34 cellular contexts compared by ENCODE assay signal in the genomic region with DNA sequence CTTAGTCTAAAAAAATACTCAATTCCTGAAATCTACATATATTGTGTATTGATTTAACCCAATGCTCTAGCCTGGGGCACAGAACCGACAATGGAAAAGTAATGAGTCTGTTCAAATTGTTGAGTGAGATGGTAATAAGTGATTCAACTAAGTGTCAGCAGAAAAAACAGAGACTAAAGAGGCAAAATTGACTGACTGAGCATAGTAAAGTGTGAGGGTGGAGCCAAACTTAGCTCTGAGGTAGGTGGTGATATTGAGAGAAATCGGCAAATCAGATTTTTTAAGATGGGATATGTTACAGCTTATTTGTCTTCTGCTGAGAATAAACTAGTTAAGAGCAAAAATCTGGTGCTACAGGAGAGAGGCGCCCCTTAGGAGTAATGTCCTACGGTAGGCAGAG.
"Had no signal": no experiment of that assay in that cellular context is flagged by ENCODE, and none has a peak within 500 bp of the region (broad histone marks: within the 10 kb centered on the region; RNA-seq: fewer than 3 reads in every experiment).

No MANE protein-coding gene starts in this region.

- H3K27me3 ChIP-seq: MG63 had no signal

- H3K36me3 ChIP-seq: MG63 had no signal

- DNase-seq: Karpas-422, Kasumi-1, MG63, MM.1S, MV-4-11, NCI-H1048, NCI-H1092, NCI-H1092 treated with DMSO at 0.1 percent for 48 hours, NCI-H1105, NCI-H1105 treated with DMSO at 0.1 percent for 48 hours, NCI-H1417, NCI-H1417 treated with DMSO at 0.1 percent for 48 hours, NCI-H1436, NCI-H1436 treated with DMSO at 0.1 percent for 48 hours, NCI-H146, NCI-H1694, NCI-H1694 treated with DMSO at 0.1 percent for 48 hours, NCI-H187, NCI-H187 treated with DMSO at 0.1 percent for 48 hours, NCI-H1930, NCI-H2029, NCI-H2029 treated with DMSO at 0.1 percent for 48 hours, NCI-H2081, NCI-H2081 treated with DMSO at 0.1 percent for 48 hours, NCI-H2107, NCI-H2171, NCI-H2171 treated with DMSO at 0.1 percent for 48 hours, NCI-H2227 treated with DMSO at 0.1 percent for 48 hours, NCI-H226, NCI-H345, NCI-H446, NCI-H446 treated with DMSO at 0.1 percent for 48 hours, NCI-H510A, NCI-H510A treated with DMSO at 0.1 percent for 48 hours had no signal

- H3K4me3 ChIP-seq: MG63 had no signal
